Comparison of ENCODE assay signal across 14 cellular contexts in the genomic region with DNA sequence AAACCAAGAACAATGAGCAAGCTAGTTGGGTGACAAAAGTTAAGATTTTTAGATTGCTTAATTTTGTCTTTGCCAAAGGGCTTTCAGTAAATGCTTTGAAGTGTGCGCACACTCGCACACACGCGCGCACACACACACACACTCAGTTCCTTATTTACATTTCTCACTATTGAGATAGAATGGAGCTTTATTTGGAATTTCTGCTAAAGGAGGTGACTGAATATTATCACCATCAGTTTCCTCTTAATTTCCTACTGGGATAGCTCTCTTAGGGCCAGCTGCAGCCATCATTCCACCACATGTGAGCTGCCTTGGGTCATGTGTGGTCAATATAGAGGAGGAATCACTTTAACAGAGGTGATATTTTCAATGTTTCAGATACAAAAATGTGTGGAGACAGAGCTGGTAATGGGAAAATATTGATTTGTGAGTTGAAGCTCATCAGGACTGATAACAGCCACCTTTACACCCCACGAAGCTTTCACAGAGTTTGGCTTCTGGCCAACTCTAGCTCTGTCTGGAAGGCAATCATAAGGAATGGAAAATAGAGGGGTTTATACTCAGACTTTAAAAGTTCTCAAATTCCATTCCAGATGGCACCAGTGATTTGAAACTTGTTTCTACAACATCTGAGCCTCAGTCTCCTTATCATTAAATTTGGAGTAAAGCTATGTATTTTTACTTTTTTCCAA.
DNase-seq lines count a peak whose midpoint lies in the region; ATAC-seq and TF ChIP-seq lines count a peak whose summit lies in the region.
"Had no signal": no experiment of that assay in that cellular context is flagged by ENCODE, and none has a peak within 500 bp of the region (broad histone marks: within the 10 kb centered on the region; RNA-seq: fewer than 3 reads in every experiment).

No MANE protein-coding gene starts in this region.

- H3K4me3 ChIP-seq in left ventricle myocardium inferior (no peak overlapping the region), HEK293 (ENCODE audit: low read depth, low read length) (no peak overlapping the region), SK-N-MC (peak overlapping the region; percentile 74), trophoblast cell (ENCODE audit: low read depth, low read length) (no peak overlapping the region), testis (no peak overlapping the region)

- TF ChIP-seq CTCF in left ventricle myocardium inferior (IDR thresholded peaks at IDR 0.05; ENCODE audit: borderline replicate concordance) (no peak), HEK293 (tag by site-specific recombination; IDR thresholded peaks at IDR 0.05) (no peak), testis (IDR thresholded peaks at IDR 0.05) (no peak)

- H3K27me3 ChIP-seq in left ventricle myocardium inferior (ENCODE audit: low read depth) (no peaks in the 10 kb centered on the region), trophoblast cell (ENCODE audit: insufficient read depth, low read length) (no peaks in the 10 kb centered on the region), testis (no peaks in the 10 kb centered on the region)

- H3K4ac ChIP-seq in trophoblast cell (ENCODE audit: low read depth, low read length) = no peak overlapping the region

- no peak overlapping the region for H3K14ac ChIP-seq in trophoblast cell (ENCODE audit: low read length)

- no peak overlapping the region for H2BK5ac ChIP-seq in trophoblast cell (ENCODE audit: low read depth, low read length, poor library complexity)

- no peak overlapping the region for H2AFZ ChIP-seq in trophoblast cell (ENCODE audit: insufficient read depth, low read length, poor library complexity)

- peak overlapping the region; percentile 43 for H2BK120ac ChIP-seq in trophoblast cell (ENCODE audit: insufficient read depth, low read length, poor library complexity)

- peak; percentile 35 for ATAC-seq in left ventricle myocardium superior
- ATAC-seq in left lobe of liver = no peak
- ATAC-seq: T-helper 17 cell had no signal

- H2AK5ac ChIP-seq in trophoblast cell (ENCODE audit: low read length) = no peak overlapping the region

- no peaks in the 10 kb centered on the region for H3K79me1 ChIP-seq in trophoblast cell (ENCODE audit: low read length)

- H3K27ac ChIP-seq in left ventricle myocardium inferior (replicated peaks) (no peak overlapping the region), HEK293 (ENCODE audit: extremely low read depth, low read depth, low read length) (no peak overlapping the region), SK-N-MC (peak overlapping the region; percentile 92), trophoblast cell (ENCODE audit: low read depth, low read length) (no peak overlapping the region), testis (no peak overlapping the region)

- TF ChIP-seq POLR2A in testis (IDR thresholded peaks at IDR 0.05) = no peak

- no peak overlapping the region for H4K91ac ChIP-seq in trophoblast cell (ENCODE audit: low read depth, low read length)

- POLR2A ChIA-PET in HEK293 (lab: Yijun Ruan, JAX) = interaction anchor here (0.6 to 1.5 kb wide), 2 partner anchors 98 to 100 kb away, joined by 3 to 7 read pairs; a partner anchor contains a TSS

- intact Hi-C loops in left ventricle myocardium superior (cut with micrococcal nuclease) = no loop called here
- intact Hi-C loops in left ventricle myocardium inferior (cut with micrococcal nuclease) = no loop called here
- intact Hi-C loops in testis (cut with DNase I; ENCODE audit: low total_unique reads) = no loop called here

- no peak overlapping the region for H3K4me2 ChIP-seq in trophoblast cell (ENCODE audit: low read length)

- no peak overlapping the region for H4K12ac ChIP-seq in trophoblast cell (ENCODE audit: low read depth, low read length)

- H4K8ac ChIP-seq in trophoblast cell (ENCODE audit: low read depth, low read length) = no peak overlapping the region

- H3K23ac ChIP-seq in trophoblast cell (ENCODE audit: low read length) = no peak overlapping the region

- no peaks in the 10 kb centered on the region for H3K9me3 ChIP-seq in left ventricle myocardium inferior (replicated peaks)
- H3K9me3 ChIP-seq in HEK293 (ENCODE audit: control insufficient read depth, insufficient read depth, low read depth, low read length) = no peaks in the 10 kb centered on the region
- no peaks in the 10 kb centered on the region for H3K9me3 ChIP-seq in SK-N-MC (ENCODE audit: low read depth, low read length)
- no peaks in the 10 kb centered on the region for H3K9me3 ChIP-seq in trophoblast cell (ENCODE audit: insufficient read depth, low read depth, low read length)
- no peaks in the 10 kb centered on the region for H3K9me3 ChIP-seq in testis

- peaks cover 26% of the 10 kb centered on the region for H3K4me1 ChIP-seq in left ventricle myocardium inferior
- peaks cover 5% of the 10 kb centered on the region; the same call in 1 of the 2 replicates for H3K4me1 ChIP-seq in HEK293 (ENCODE audit: control insufficient read depth, insufficient read depth, low read length)
- peaks cover 3% of the 10 kb centered on the region in 2 experiments for H3K4me1 ChIP-seq in trophoblast cell (ENCODE audit: control insufficient read depth in 1 of 2, insufficient read depth in 2 of 2, low read length in 2 of 2)
- no peaks in the 10 kb centered on the region for H3K4me1 ChIP-seq in testis

- H3K79me2 ChIP-seq in trophoblast cell (ENCODE audit: control insufficient read depth, insufficient read depth, low read length, poor library complexity) = no peaks in the 10 kb centered on the region

- WGBS in trophoblast cell (ENCODE audit: extremely low coverage, insufficient coverage, insufficient read length) = no CpG with 5 or more reads among the region's 6 CpGs
- 71 to 76% methylated on average over 6 of the region's 6 CpGs for WGBS in testis, 2 donors

- peak overlapping the region; percentile 30 for H3K9ac ChIP-seq in SK-N-MC (ENCODE audit: insufficient read length)
- H3K9ac ChIP-seq in trophoblast cell (ENCODE audit: low read length) = no peak overlapping the region

- H3K36me3 ChIP-seq in left ventricle myocardium inferior (no peaks in the 10 kb centered on the region), HEK293 (ENCODE audit: control insufficient read depth in 2 of 2, insufficient read depth in 1 of 2, low read length in 2 of 2) (no peaks in the 10 kb centered on the region), SK-N-MC (ENCODE audit: insufficient read depth, low read length) (no peaks in the 10 kb centered on the region), trophoblast cell (ENCODE audit: control insufficient read depth in 1 of 2, insufficient read depth in 2 of 2, low read length in 2 of 2) (no peaks in the 10 kb centered on the region), testis (ENCODE audit: low read depth, missing control alignments) (no peaks in the 10 kb centered on the region)

- H3K18ac ChIP-seq in trophoblast cell (ENCODE audit: low read length) = no peak overlapping the region

- CTCF ChIA-PET in HEK293 (lab: Yijun Ruan, JAX) = no interaction called here

- no peak overlapping the region for H2BK12ac ChIP-seq in trophoblast cell (ENCODE audit: low read length)

- DNase-seq in left ventricle myocardium superior (no peak), left ventricle myocardium inferior (no peak), SK-N-MC (ENCODE audit: low read depth, low spot score) (no peak), trophoblast cell (no peak), left lobe of liver (ENCODE audit: low spot score) (no peak), testis (no peak)
- DNase-seq: H9, KBM-7, NCI-H1048, NCI-H146, NCI-H2107, SHP77, T-helper 17 cell had no signal

TF ChIP-seq in HEK293, 187 proteins besides CTCF, POLR2A, EP300 and RAD21:
- no peak for TF ChIP-seq ZNF366 (tag by site-specific recombination; conservative IDR thresholded peaks at IDR 0.05)
- TF ChIP-seq GLIS1 (tag by site-specific recombination; IDR thresholded peaks at IDR 0.05) = peak; percentile 39; the same call in 1 of the 2 replicates
- TF ChIP-seq, protein P1, sequence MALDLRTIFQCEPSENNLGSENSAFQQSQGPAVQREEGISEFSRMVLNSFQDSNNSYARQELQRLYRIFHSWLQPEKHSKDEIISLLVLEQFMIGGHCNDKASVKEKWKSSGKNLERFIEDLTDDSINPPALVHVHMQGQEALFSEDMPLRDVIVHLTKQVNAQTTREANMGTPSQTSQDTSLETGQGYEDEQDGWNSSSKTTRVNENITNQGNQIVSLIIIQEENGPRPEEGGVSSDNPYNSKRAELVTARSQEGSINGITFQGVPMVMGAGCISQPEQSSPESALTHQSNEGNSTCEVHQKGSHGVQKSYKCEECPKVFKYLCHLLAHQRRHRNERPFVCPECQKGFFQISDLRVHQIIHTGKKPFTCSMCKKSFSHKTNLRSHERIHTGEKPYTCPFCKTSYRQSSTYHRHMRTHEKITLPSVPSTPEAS (tag by site-specific recombination; IDR thresholded peaks at IDR 0.05) = peak; percentile 67
